9 cellular contexts compared by ENCODE assay signal in the genomic region with DNA sequence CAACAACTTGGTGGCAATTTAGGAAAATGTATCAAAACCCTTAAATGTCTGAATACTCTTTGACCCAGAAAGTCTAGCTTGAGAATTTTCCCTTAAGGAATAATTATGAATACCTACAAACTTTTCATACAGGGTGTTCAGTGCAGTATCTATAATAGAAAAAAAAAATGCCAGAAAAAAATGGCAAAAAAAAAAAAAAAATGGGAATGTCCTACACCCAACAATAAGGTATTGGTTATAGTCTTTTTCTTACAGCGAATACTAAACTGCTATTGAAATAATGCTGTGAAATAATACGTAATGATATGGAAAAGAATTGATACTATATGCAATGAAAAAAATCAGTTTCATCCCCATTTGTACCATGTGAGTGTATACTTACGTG. TPM values are rescaled to one million over a fixed set of nuclear protein-coding genes. Genes with fewer than 3 reads are reported as not detected.
DNase-seq lines count a peak whose midpoint lies in the region; ATAC-seq, FAIRE-seq and TF ChIP-seq lines count a peak whose summit lies in the region.
"Had no signal": no experiment of that assay in that cellular context is flagged by ENCODE, and none has a peak within 500 bp of the region (broad histone marks: within the 10 kb centered on the region; RNA-seq: fewer than 3 reads in every experiment).

No MANE protein-coding gene starts in this region.

- H3K27me3 ChIP-seq in HL-60 (ENCODE audit: insufficient read depth, poor library complexity, severe bottlenecking) = no peaks in the 10 kb centered on the region

- H3K36me3 Mint-ChIP-seq in MCF 10A (ENCODE audit: insufficient read depth, unreplicated experiment) (peaks cover 9% of the 10 kb centered on the region), mesothelial cell of epicardium (no peaks in the 10 kb centered on the region)

- BruUV-seq in MCF 10A (replicated peaks; lab: Mats Ljungman, UMichigan) = no TSS peak

- intact Hi-C loops in MCF 10A (cut with micrococcal nuclease) = loop anchor here (10.0 kb wide), 1 partner anchor 167 kb away; no protein-coding TSS in a partner anchor

- TF ChIP-seq EP300 in A549 (IDR thresholded peaks at IDR 0.05) = no peak

- H3K4me2 ChIP-seq in A549 = peak overlapping the region; percentile 97

- no peak for ATAC-seq in A549
- no peak for ATAC-seq in HG03432 (IDR thresholded peaks at IDR 0.05; ENCODE audit: unreplicated experiment)

- H3K4me3 ChIP-seq in A549 (peak overlapping the region; percentile 47), HL-60 (replicated peaks; ENCODE audit: insufficient read depth, low read length) (peak overlapping the region; percentile 23)

- H3K4me3 Mint-ChIP-seq in MCF 10A (ENCODE audit: unreplicated experiment) (peak overlapping the region; percentile 23), mesothelial cell of epicardium (peak overlapping the region; percentile 52)

- DNase-seq in A549 (ENCODE audit: low read depth in 1 of 2, low spot score in 1 of 2) = no peak
- no peak for DNase-seq in HL-60 (ENCODE audit: low read depth in 1 of 2, low spot score in 1 of 2)
- no peak for DNase-seq in MCF 10A (ENCODE audit: unreplicated experiment)
- DNase-seq in mesothelial cell of epicardium (ENCODE audit: low spot score in 2 of 2, unreplicated experiment in 2 of 2) = no peak
- DNase-seq in caudate nucleus (lab: John Stamatoyannopoulos, UW) = no peak
- DNase-seq in activated CD4-positive, CD25-positive, alpha-beta regulatory T cell treated with anti-CD3 and anti-CD28 coated beads, Interleukin-2, amount 50 U/mL, for 72 hours = no peak
- DNase-seq in activated effector memory CD4-positive, alpha-beta T cell treated with Interleukin-2 at 50 U/mL for 16 hours = no peak
- DNase-seq: DND-41 had no signal

- 92% methylated on average over 3 of the region's 3 CpGs for WGBS in A549 (ENCODE audit: missing lambda C conversion rate)

- CTCF ChIA-PET in A549 (lab: Yijun Ruan, JAX) (interaction anchor here (0.5 to 2.3 kb wide), 17 partner anchors 9 to 862 kb away, joined by 3 to 11 read pairs (median 3); no protein-coding TSS in a partner anchor), MCF 10A (lab: Yijun Ruan, JAX) (interaction anchor here (0.6 to 1.8 kb wide), 4 partner anchors 22 to 330 kb away, joined by 3 to 6 read pairs (median 4); no protein-coding TSS in a partner anchor)

- H3K27me3 Mint-ChIP-seq in MCF 10A (ENCODE audit: insufficient read depth, unreplicated experiment) (no peaks in the 10 kb centered on the region), mesothelial cell of epicardium (ENCODE audit: low read depth) (peaks cover 38% of the 10 kb centered on the region)

- H3K9me3 ChIP-seq in A549 = no peaks in the 10 kb centered on the region

- H3K4me1 Mint-ChIP-seq in MCF 10A (ENCODE audit: insufficient read depth, unreplicated experiment) = no peaks in the 10 kb centered on the region
- H3K4me1 Mint-ChIP-seq in mesothelial cell of epicardium = peaks cover 2% of the 10 kb centered on the region

- H3K27ac ChIP-seq in A549 = peak overlapping the region; percentile 61 to 77; a peak in 5 of 6 replicates
- no peak overlapping the region for H3K27ac ChIP-seq in HL-60 (replicated peaks)
- no peak overlapping the region for H3K27ac ChIP-seq in caudate nucleus (ENCODE audit: low read depth, low read length)

- no peak for TF ChIP-seq CTCF in A549 (IDR thresholded peaks at IDR 0.05)
- TF ChIP-seq CTCF in HL-60 (IDR thresholded peaks at IDR 0.05; ENCODE audit: insufficient read depth, low read length) = no peak
- TF ChIP-seq CTCF in MCF 10A (IDR thresholded peaks at IDR 0.05; ENCODE audit: unreplicated experiment) = no peak
- TF ChIP-seq CTCF in mesothelial cell of epicardium (IDR thresholded peaks at IDR 0.05; ENCODE audit: unreplicated experiment) = no peak

- no peak overlapping the region for H3K27ac Mint-ChIP-seq in MCF 10A (ENCODE audit: low read depth, unreplicated experiment)
- H3K27ac Mint-ChIP-seq in mesothelial cell of epicardium = no peak overlapping the region

- no peak for TF ChIP-seq RAD21 in A549 (conservative IDR thresholded peaks at IDR 0.05 in 1 of 2, IDR thresholded peaks at IDR 0.05 in 1 of 2)

- H3K9me3 Mint-ChIP-seq in MCF 10A (ENCODE audit: unreplicated experiment) (no peaks in the 10 kb centered on the region), mesothelial cell of epicardium (peaks cover 7% of the 10 kb centered on the region)

- no peak for FAIRE-seq in A549 (lab: Jason Lieb, UNC)

- no peak for TF ChIP-seq POLR2A in A549 (IDR thresholded peaks at IDR 0.05; ENCODE audit: low read length)

- H3K4me1 ChIP-seq in A549 = no peaks in the 10 kb centered on the region

- POLR2A ChIA-PET in A549 (lab: Yijun Ruan, JAX) (no interaction called here), MCF 10A (lab: Yijun Ruan, JAX) (interaction anchor here (0.6 to 1.4 kb wide), 3 partner anchors 13 to 80 kb away, joined by 3 to 4 read pairs (median 3); no protein-coding TSS in a partner anchor)

TF ChIP-seq in A549, 52 proteins besides CTCF, POLR2A, EP300 and RAD21:
- TF ChIP-seq FOXS1 (CRISPR knock-in tag; IDR thresholded peaks at IDR 0.05) = no peak
- TF ChIP-seq FOSB (CRISPR knock-in tag; IDR thresholded peaks at IDR 0.05) = no peak
- TF ChIP-seq KDM1A (IDR thresholded peaks at IDR 0.05; ENCODE audit: low read depth) = no peak
- TF ChIP-seq ZC3H11A (IDR thresholded peaks at IDR 0.05) = no peak
- TF ChIP-seq RARB (CRISPR knock-in tag; IDR thresholded peaks at IDR 0.05) = no peak
- TF ChIP-seq, protein P1, sequence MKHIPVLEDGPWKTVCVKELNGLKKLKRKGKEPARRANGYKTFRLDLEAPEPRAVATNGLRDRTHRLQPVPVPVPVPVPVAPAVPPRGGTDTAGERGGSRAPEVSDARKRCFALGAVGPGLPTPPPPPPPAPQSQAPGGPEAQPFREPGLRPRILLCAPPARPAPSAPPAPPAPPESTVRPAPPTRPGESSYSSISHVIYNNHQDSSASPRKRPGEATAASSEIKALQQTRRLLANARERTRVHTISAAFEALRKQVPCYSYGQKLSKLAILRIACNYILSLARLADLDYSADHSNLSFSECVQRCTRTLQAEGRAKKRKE (CRISPR knock-in tag; IDR thresholded peaks at IDR 0.05; ENCODE audit: low read depth) = no peak
- no peak for TF ChIP-seq JUN (IDR thresholded peaks at IDR 0.05)
- TF ChIP-seq PHF8 (IDR thresholded peaks at IDR 0.05; ENCODE audit: borderline replicate concordance, low read depth) = no peak
- TF ChIP-seq RCOR1 (IDR thresholded peaks at IDR 0.05; ENCODE audit: low read depth, low read length) = no peak
- no peak for TF ChIP-seq BHLHE40 (IDR thresholded peaks at IDR 0.05; ENCODE audit: low read depth, low read length)
- TF ChIP-seq EHF (CRISPR knock-in tag; IDR thresholded peaks at IDR 0.05) = no peak
- no peak for TF ChIP-seq ZNF302 (CRISPR knock-in tag; IDR thresholded peaks at IDR 0.05)
- TF ChIP-seq ZSCAN20 (CRISPR knock-in tag; IDR thresholded peaks at IDR 0.05) = no peak
- no peak for TF ChIP-seq KDM5A (IDR thresholded peaks at IDR 0.05)
- no peak for TF ChIP-seq REST (IDR thresholded peaks at IDR 0.05)
- TF ChIP-seq CHD2 (IDR thresholded peaks at IDR 0.05; ENCODE audit: low read length, partially characterized antibody) = no peak
- no peak for TF ChIP-seq CEBPB (IDR thresholded peaks at IDR 0.05)
- no peak for TF ChIP-seq HOXB5 (CRISPR knock-in tag; IDR thresholded peaks at IDR 0.05)

RNA-seq across cellular contexts. Expression of gene ZNF800, which starts 44.3 kb away (rescaled TPM):
- polyA plus RNA-seq in A549 (2011; rRNA removed) = 17.2 and 17.8 TPM in 2 replicates
- polyA plus RNA-seq in A549 (2012; cell fraction: cytosol; rRNA removed) = 2.9 and 3.6 TPM in 2 replicates
- polyA plus RNA-seq in A549 (2012; cell fraction: nucleus; rRNA removed) = 5.1 and 7.0 TPM in 2 replicates
- 8.7 to 10.2 TPM (median 9.0 TPM) in 3 replicates for polyA plus RNA-seq in A549 (2017; fragmentation: RNase III; extraction: RNeasy Plus Mini Kit Qiagen cat#74134 plus additional on column Dnase treatment)
- polyA minus RNA-seq in A549 (2011; rRNA and poly(A)+ RNA removed) = 13.6 and 15.3 TPM in 2 replicates
- total RNA-seq in MCF 10A (2022) = 51.7 and 55.1 TPM in 2 replicates
- total RNA-seq in mesothelial cell of epicardium = 22.5 to 24.8 TPM (median 23.4 TPM) in 3 replicates

Comparison
In these comparisons a context has a peak if more than half of its experiments do, and no peak if none do; other contexts are left out.
1. H3K27ac ChIP-seq: peak in A549 (2 of 2); none in HL-60 (single experiment) and caudate nucleus (single experiment).